15 cellular contexts compared by ENCODE assay signal in genomic region chr5:169116961-169117461, GRCh38.
A peak's percentile ranks its signal among the peaks of the same experiment; 100 is the strongest.
DNase-seq lines count a peak whose midpoint lies in the region; ATAC-seq, FAIRE-seq and TF ChIP-seq lines count a peak whose summit lies in the region.
"Had no signal": no experiment of that assay in that cellular context is flagged by ENCODE, and none has a peak within 500 bp of the region (broad histone marks: within the 10 kb centered on the region; RNA-seq: fewer than 3 reads in every experiment).

No MANE protein-coding gene starts in this region.

- H3K79me2 ChIP-seq in H1 (ENCODE audit: control insufficient read depth in 1 of 2, insufficient read depth in 2 of 2, low read length in 2 of 2), result no peaks in the 10 kb centered on the region

- H3K27ac Mint-ChIP-seq in activated naive CD8-positive, alpha-beta T cell treated with anti-CD3 and anti-CD28 coated beads for 36 hours, result no peak overlapping the region

- no peak overlapping the region for H3K4ac ChIP-seq in H1 (replicated peaks; ENCODE audit: insufficient read length, low read depth, low read length)

- H4K8ac ChIP-seq in H1 (ENCODE audit: extremely low read depth, insufficient read depth, low read length), result no peak overlapping the region

- TF ChIP-seq CTCF in A549 (IDR thresholded peaks at IDR 0.05) (no peak), H1 (IDR thresholded peaks at IDR 0.05; ENCODE audit: control extremely low read depth in 1 of 3, insufficient read depth in 1 of 3, low read depth in 1 of 3, low read length in 3 of 3) (peak; percentile 50 to 80 (median 69)), lower leg skin (IDR thresholded peaks at IDR 0.05) (no peak)

- H2BK15ac ChIP-seq in H1 (ENCODE audit: low read length), result no peak overlapping the region

- no peak overlapping the region for H2BK5ac ChIP-seq in H1 (ENCODE audit: low read depth, low read length)

- no peak overlapping the region for H2BK12ac ChIP-seq in H1 (ENCODE audit: low read depth, low read length)

- no peak overlapping the region for H4K91ac ChIP-seq in H1 (replicated peaks; ENCODE audit: insufficient read length, low read length)

- H3K4me1 ChIP-seq in A549 (no peaks in the 10 kb centered on the region), H1 (replicated peaks in 1 of 4; ENCODE audit: control insufficient read depth in 3 of 4, insufficient read depth in 4 of 4, low read length in 3 of 4) (peaks cover 0 to 2% (median 0%) of the 10 kb centered on the region in 4 experiments; a peak in 1 of 7 replicates)

- H2BK120ac ChIP-seq in H1 (replicated peaks; ENCODE audit: low read depth, low read length), result no peak overlapping the region

- H2BK20ac ChIP-seq in H1 (ENCODE audit: low read length), result no peak overlapping the region

- H3K23ac ChIP-seq in H1 (ENCODE audit: insufficient read length), result no peak overlapping the region

- FAIRE-seq in A549 (lab: Jason Lieb, UNC) (no peak), H1 (lab: Jason Lieb, UNC) (no peak)

- H2AFZ ChIP-seq in H1 (ENCODE audit: low read length), result no peak overlapping the region

- no peaks in the 10 kb centered on the region for H3K36me3 ChIP-seq in H1 (ENCODE audit: control insufficient read depth in 2 of 4, insufficient read depth in 4 of 4, low read length in 3 of 4)
- H3K36me3 ChIP-seq: stomach had no signal

- no peaks in the 10 kb centered on the region for H3K27me3 Mint-ChIP-seq in activated naive CD8-positive, alpha-beta T cell treated with anti-CD3 and anti-CD28 coated beads for 36 hours

- H3K79me1 ChIP-seq in H1 (ENCODE audit: low read depth, low read length), result no peaks in the 10 kb centered on the region

- no peak overlapping the region for H3K18ac ChIP-seq in H1 (ENCODE audit: extremely low read depth, low read length)

- TF ChIP-seq RAD21 in A549 (conservative IDR thresholded peaks at IDR 0.05 in 1 of 2, IDR thresholded peaks at IDR 0.05 in 1 of 2) (peak; percentile 19 to 39; a peak in 1 of 5 replicates), Ishikawa (IDR thresholded peaks at IDR 0.05; ENCODE audit: low read depth) (peak; percentile 14; the same call in 1 of the 2 replicates), H1 (IDR thresholded peaks at IDR 0.05 in 1 of 2, conservative IDR thresholded peaks at IDR 0.05 in 1 of 2; ENCODE audit: low read depth in 2 of 2, low read length in 2 of 2) (peak; percentile 68 to 73)

- H3K4me3 Mint-ChIP-seq in activated naive CD8-positive, alpha-beta T cell treated with anti-CD3 and anti-CD28 coated beads for 36 hours, result no peak overlapping the region

- peaks cover 1% of the 10 kb centered on the region; the same call in 1 of the 2 replicates for H3K23me2 ChIP-seq in H1 (ENCODE audit: low read depth, low read length)

- H2AK5ac ChIP-seq in H1 (ENCODE audit: low read depth, low read length), result no peak overlapping the region

- no peaks in the 10 kb centered on the region for H3K36me3 Mint-ChIP-seq in activated naive CD8-positive, alpha-beta T cell treated with anti-CD3 and anti-CD28 coated beads for 36 hours

- peak; percentile 39 to 89; a peak in 4 of 6 replicates for ATAC-seq in A549

- H3K27ac ChIP-seq in A549, result no peak overlapping the region
- no peak overlapping the region for H3K27ac ChIP-seq in H1 (ENCODE audit: low read depth, low read length)
- H3K27ac ChIP-seq: stomach had no signal

- POLR2A ChIA-PET in A549 (lab: Yijun Ruan, JAX) (interaction anchor here (0.6 to 0.7 kb wide), 2 partner anchors 184 to 440 kb away, joined by 3 to 5 read pairs; no protein-coding TSS in a partner anchor), H1 (lab: Charles Lee; ENCODE audit: partially characterized antibody) (no interaction called here)

- peak in 1 of 2 experiments; percentile 49 for DNase-seq in A549 (ENCODE audit: low read depth in 1 of 2, low spot score in 1 of 2)
- DNase-seq in H1 (ENCODE audit: low read depth in 1 of 2, low spot score in 2 of 2), result peak in 1 of 2 experiments; percentile 43
- DNase-seq in lower leg skin (ENCODE audit: low spot score in 2 of 2), result peak; percentile 67 to 86
- no peak for DNase-seq in pons (ENCODE audit: low spot score)
- no peak for DNase-seq in activated naive CD8-positive, alpha-beta T cell treated with anti-CD3 and anti-CD28 coated beads for 36 hours
- DNase-seq in activated gamma-delta T cell (lab: John Stamatoyannopoulos, UW), result no peak
- no peak for DNase-seq in 8988T
- DNase-seq: activated CD4-positive, alpha-beta T cell treated with anti-CD3 and anti-CD28 coated beads, Interleukin-2, amount 50 U/mL, for 1 hour; activated effector memory CD4-positive, alpha-beta T cell treated with anti-CD3 and anti-CD28 coated beads, Interleukin-2, amount 50 U/mL, for 16 hours; kidney glomerular epithelial cell; posterior cingulate gyrus; stimulated activated CD4-positive, alpha-beta T cell treated with anti-CD3 and anti-CD28 coated beads, Interleukin-4, amount 100 ng/mL, for 4 hours; stomach; SW 1271 had no signal

- WGBS in A549 (ENCODE audit: missing lambda C conversion rate), result 85% methylated on average over 6 of the region's 6 CpGs
- 90% methylated on average over 6 of the region's 6 CpGs; no CpG with 5 or more reads in 1 of the 2 experiments for WGBS in H1 (ENCODE audit: extremely low coverage in 1 of 2, insufficient coverage in 1 of 2, insufficient read length in 1 of 2, insufficient replicate concordance in 2 of 2, low coverage in 1 of 2, low lambda C conversion rate in 2 of 2, missing lambda C conversion rate in 1 of 2), 2 experiments
- 62 to 68% methylated on average over 6 of the region's 6 CpGs for WGBS in lower leg skin, 2 donors

- intact Hi-C loops in lower leg skin (cut with DNase I; ENCODE audit: low total_unique reads), result no loop called here

- H3K9ac ChIP-seq in H1 (replicated peaks in 1 of 4; ENCODE audit: extremely low read depth in 1 of 4, low read depth in 3 of 4, low read length in 3 of 4), result no peak overlapping the region

- H4K20me1 ChIP-seq in H1 (replicated peaks in 1 of 2; ENCODE audit: control insufficient read depth in 1 of 2, insufficient read depth in 2 of 2, low read length in 2 of 2), result no peaks in the 10 kb centered on the region

- H3K9me3 ChIP-seq in A549, result no peaks in the 10 kb centered on the region
- no peaks in the 10 kb centered on the region for H3K9me3 ChIP-seq in H1 (ENCODE audit: insufficient read depth in 2 of 2, low read depth in 1 of 2, low read length in 1 of 2)
- H3K9me3 ChIP-seq: stomach had no signal

- H3K4me1 Mint-ChIP-seq in activated naive CD8-positive, alpha-beta T cell treated with anti-CD3 and anti-CD28 coated beads for 36 hours, result no peaks in the 10 kb centered on the region

- H3K4me3 ChIP-seq in A549 (no peak overlapping the region), H1 (ENCODE audit: extremely low read depth in 1 of 4, insufficient read depth in 2 of 4, low read depth in 3 of 4, low read length in 4 of 4) (no peak overlapping the region), lower leg skin (ENCODE audit: low read depth, poor library complexity, severe bottlenecking) (no peak overlapping the region)
- H3K4me3 ChIP-seq: stomach had no signal

- H4K5ac ChIP-seq in H1 (ENCODE audit: insufficient read length, low read depth, low read length), result no peak overlapping the region

- no peak overlapping the region for H3K14ac ChIP-seq in H1 (ENCODE audit: insufficient read length)

- CTCF ChIA-PET in A549 (lab: Yijun Ruan, JAX), result interaction anchor here (0.9 to 1.2 kb wide), 3 partner anchors 8 to 27 kb away, joined by 3 to 6 read pairs (median 4); no protein-coding TSS in a partner anchor
- CTCF ChIA-PET in H1 (lab: Charles Lee; ENCODE audit: partially characterized antibody), result interaction anchor here (0.6 to 2.4 kb wide), 22 partner anchors 10 to 466 kb away, joined by 3 to 12 read pairs (median 4); partner anchors contain the start of gene SPDL1

- TF ChIP-seq EP300 in A549 (IDR thresholded peaks at IDR 0.05) (no peak), Ishikawa (IDR thresholded peaks at IDR 0.05; ENCODE audit: borderline replicate concordance) (no peak), H1 (IDR thresholded peaks at IDR 0.05; ENCODE audit: borderline replicate concordance in 1 of 2, low read depth in 2 of 2, low read length in 2 of 2) (no peak)

- H3K4me2 ChIP-seq in A549 (no peak overlapping the region), H1 (ENCODE audit: insufficient read depth in 1 of 2, low read depth in 2 of 2, low read length in 2 of 2) (no peak overlapping the region)

- H3K9me3 Mint-ChIP-seq in activated naive CD8-positive, alpha-beta T cell treated with anti-CD3 and anti-CD28 coated beads for 36 hours, result no peaks in the 10 kb centered on the region

- no peak overlapping the region for H3K56ac ChIP-seq in H1 (replicated peaks; ENCODE audit: insufficient read length, low read depth, low read length)

- TF ChIP-seq POLR2A in A549 (IDR thresholded peaks at IDR 0.05; ENCODE audit: low read length) (no peak), H1 (IDR thresholded peaks at IDR 0.05; ENCODE audit: control extremely low read depth in 1 of 2, low read depth in 2 of 2, low read length in 2 of 2) (no peak), lower leg skin (IDR thresholded peaks at IDR 0.05) (no peak)

- H3K27me3 ChIP-seq in H1 (replicated peaks in 1 of 4; ENCODE audit: control insufficient read depth in 3 of 4, extremely low read depth in 1 of 4, insufficient read depth in 3 of 4, low read length in 3 of 4), result no peaks in the 10 kb centered on the region
- H3K27me3 ChIP-seq: stomach had no signal

TF ChIP-seq in A549, 52 proteins besides CTCF, POLR2A, EP300 and RAD21 (continues in another document):
- TF ChIP-seq CEBPB (IDR thresholded peaks at IDR 0.05), result no peak
- TF ChIP-seq SMC3 (IDR thresholded peaks at IDR 0.05), result 0 out of 3 replicates have a peak, but pooled peaks have one; percentile 23

TF ChIP-seq in Ishikawa, 13 proteins besides CTCF, POLR2A, EP300 and RAD21 (continues in another document):
- TF ChIP-seq EGR1 (IDR thresholded peaks at IDR 0.05) (no peak), CREB1 (IDR thresholded peaks at IDR 0.05; ENCODE audit: low read depth) (no peak), FOXM1 (IDR thresholded peaks at IDR 0.05; ENCODE audit: borderline replicate concordance, low read depth) (no peak)

TF ChIP-seq in H1, 55 proteins besides CTCF, POLR2A, EP300 and RAD21 (continues in another document):
- TF ChIP-seq CBX8 (IDR thresholded peaks at IDR 0.05; ENCODE audit: borderline replicate concordance, low read depth, low read length) (no peak), YY1 (IDR thresholded peaks at IDR 0.05; ENCODE audit: low read depth, low read length) (no peak), HDAC2 (IDR thresholded peaks at IDR 0.05; ENCODE audit: borderline replicate concordance in 1 of 2, low read depth in 2 of 2, low read length in 2 of 2) (no peak), PHF8 (conservative IDR thresholded peaks at IDR 0.05; ENCODE audit: low read depth, low read length) (no peak), FOSL1 (IDR thresholded peaks at IDR 0.05; ENCODE audit: insufficient read depth, low read depth, low read length) (no peak), SP4 (IDR thresholded peaks at IDR 0.05; ENCODE audit: low read length) (no peak), RFX5 (IDR thresholded peaks at IDR 0.05; ENCODE audit: borderline replicate concordance, low read depth, low read length) (no peak), SP2 (IDR thresholded peaks at IDR 0.05; ENCODE audit: low read length) (no peak)
- TF ChIP-seq, protein P1, sequence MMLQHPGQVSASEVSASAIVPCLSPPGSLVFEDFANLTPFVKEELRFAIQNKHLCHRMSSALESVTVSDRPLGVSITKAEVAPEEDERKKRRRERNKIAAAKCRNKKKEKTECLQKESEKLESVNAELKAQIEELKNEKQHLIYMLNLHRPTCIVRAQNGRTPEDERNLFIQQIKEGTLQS (IDR thresholded peaks at IDR 0.05; ENCODE audit: insufficient read depth, low read depth, low read length), result no peak

Comparison
In these comparisons a context has a peak if more than half of its experiments do, and no peak if none do; other contexts are left out.
1. DNase-seq: peak in lower leg skin (2 of 2); none in pons (single experiment), activated naive CD8-positive, alpha-beta T cell treated with anti-CD3 and anti-CD28 coated beads for 36 hours (single experiment), activated gamma-delta T cell (single experiment) and 8988T (single experiment).
2. CTCF ChIP-seq: peak in H1 (3 of 3); none in A549 (single experiment) and lower leg skin (0 of 3).
3. Of the 18 proteins assayed by ChIP-seq in both H1 and A549: peak only in H1: CTCF; only in A549: none; in both: RAD21; in neither: 16.